In genomic region chr2:137928547-137929503, GRCh38 we compare ENCODE assay signal across 11 cellular contexts. TPM values are rescaled to one million over a fixed set of nuclear protein-coding genes. Genes with fewer than 3 reads are reported as not detected.
A peak's percentile ranks its signal among the peaks of the same experiment; 100 is the strongest.
DNase-seq lines count a peak whose midpoint lies in the region; ATAC-seq and TF ChIP-seq lines count a peak whose summit lies in the region.
"Had no signal": no experiment of that assay in that cellular context is flagged by ENCODE, and none has a peak within 500 bp of the region (broad histone marks: within the 10 kb centered on the region; RNA-seq: fewer than 3 reads in every experiment).

No MANE protein-coding gene starts in this region.

- no peaks in the 10 kb centered on the region for H3K79me2 ChIP-seq in mesendoderm (ENCODE audit: control insufficient read depth, insufficient read depth, low read length)

- no peak overlapping the region for H4K8ac ChIP-seq in mesendoderm (ENCODE audit: low read depth, low read length)

- H3K27me3 ChIP-seq in mesendoderm (ENCODE audit: insufficient read depth, low read length, poor library complexity) (no peaks in the 10 kb centered on the region), HAP-1 (ENCODE audit: low read depth) (no peaks in the 10 kb centered on the region)

- H3K4me3 ChIP-seq in choroid plexus epithelial cell (ENCODE audit: low read depth, low read length) = no peak overlapping the region
- no peak overlapping the region for H3K4me3 ChIP-seq in mesendoderm (ENCODE audit: low read length)
- H3K4me3 ChIP-seq in HAP-1 = no peak overlapping the region

- H3K23ac ChIP-seq in mesendoderm (ENCODE audit: low read length) = no peak overlapping the region

- ATAC-seq in HG03354 (IDR thresholded peaks at IDR 0.05; ENCODE audit: poor library complexity, severe bottlenecking, unreplicated experiment) = no peak
- no peak for ATAC-seq in HG03457 (IDR thresholded peaks at IDR 0.05; ENCODE audit: unreplicated experiment)

- H3K4ac ChIP-seq in mesendoderm (ENCODE audit: low read depth, low read length) = no peak overlapping the region

- H3K36me3 ChIP-seq in mesendoderm (ENCODE audit: control insufficient read depth, insufficient read depth, low read length) = no peaks in the 10 kb centered on the region
- no peaks in the 10 kb centered on the region for H3K36me3 ChIP-seq in HAP-1 (replicated peaks)

- H3K9me3 ChIP-seq in HAP-1 = no peaks in the 10 kb centered on the region; the same call in 1 of the 2 replicates

- no peak for TF ChIP-seq CTCF in choroid plexus epithelial cell (conservative IDR thresholded peaks at IDR 0.05; ENCODE audit: low read depth, low read length)
- no peak for TF ChIP-seq CTCF in GM13977 (IDR thresholded peaks at IDR 0.05; ENCODE audit: extremely low read depth, insufficient read depth, missing control alignments)

- H3K79me1 ChIP-seq in mesendoderm (ENCODE audit: low read length) = no peaks in the 10 kb centered on the region

- WGBS in mesendoderm (ENCODE audit: extremely low coverage, insufficient coverage, low lambda C conversion rate) = no CpG with 5 or more reads among the region's 4 CpGs

- H3K56ac ChIP-seq in mesendoderm (ENCODE audit: low read length) = no peak overlapping the region

- in situ Hi-C loops in GM13977 (cut with MboI; ENCODE audit: low pct_unique_long_range_greater_than_20kb, low sequenced_read_pairs, unreplicated experiment) (no loop called here), HAP-1 (cut with MboI; ENCODE audit: low sequenced_read_pairs) (no loop called here)

- no peak overlapping the region for H2BK15ac ChIP-seq in mesendoderm (replicated peaks; ENCODE audit: low read depth)

- no peak overlapping the region for H3K18ac ChIP-seq in mesendoderm (ENCODE audit: low read length)

- no peak overlapping the region for H3K4me2 ChIP-seq in mesendoderm (ENCODE audit: low read length)

- H3K27ac ChIP-seq in mesendoderm (ENCODE audit: low read depth, low read length) = peak overlapping the region; percentile 61

- no peak overlapping the region for H2AK5ac ChIP-seq in mesendoderm (ENCODE audit: low read length)

- H2BK5ac ChIP-seq in mesendoderm (ENCODE audit: low read length) = no peak overlapping the region

- DNase-seq in Daoy (ENCODE audit: low read depth) (peak; percentile 30), NCI-H226 (peak; percentile 95), choroid plexus epithelial cell (ENCODE audit: low read depth) (peak; percentile 86), mesendoderm (peak; percentile 78), GM13977 (ENCODE audit: low spot score) (no peak), HAP-1 (ENCODE audit: low spot score in 2 of 2) (no peak)
- DNase-seq: activated naive CD4-positive, alpha-beta T cell treated with Interleukin-2 at 50 U/mL for 16 hours; CD4-positive, CD25-positive, alpha-beta regulatory T cell; NCI-H1105 treated with DMSO at 0.1 percent for 48 hours had no signal

- H3K4me1 ChIP-seq in mesendoderm (ENCODE audit: control insufficient read depth, low read depth, low read length) = peaks cover 2% of the 10 kb centered on the region
- H3K4me1 ChIP-seq in HAP-1 = no peaks in the 10 kb centered on the region

- H2BK120ac ChIP-seq in mesendoderm (ENCODE audit: low read depth, low read length) = no peak overlapping the region

- H4K5ac ChIP-seq in mesendoderm (ENCODE audit: low read length) = no peak overlapping the region

- H3K9ac ChIP-seq in mesendoderm (ENCODE audit: low read length) = no peak overlapping the region

RNA-seq across cellular contexts. Expression of gene HNMT, which starts 35.4 kb away (rescaled TPM):
- total RNA-seq in Daoy (2014; rRNA removed; shearing (Covaris generic)) = 1.6 and 7.1 TPM in 2 replicates
- polyA plus RNA-seq in mesendoderm (2013, experiment 1 of 2) = 7.8 TPM
- polyA plus RNA-seq in mesendoderm (2013, experiment 2 of 2) = 8.8 TPM
- total RNA-seq: CD4-positive, CD25-positive, alpha-beta regulatory T cell had no signal
- polyA plus RNA-seq: CD4-positive, CD25-positive, alpha-beta regulatory T cell had no signal

Comparison
In these comparisons a context has a peak if more than half of its experiments do, and no peak if none do; other contexts are left out.
1. DNase-seq: peak in Daoy (single experiment), NCI-H226 (single experiment), choroid plexus epithelial cell (single experiment) and mesendoderm (single experiment); none in GM13977 (single experiment) and HAP-1 (0 of 2).